In genomic region chr1:216005916-216006315, GRCh38 we compare ENCODE assay signal across 9 cellular contexts.
DNase-seq lines count a peak whose midpoint lies in the region; ATAC-seq and TF ChIP-seq lines count a peak whose summit lies in the region.
"Had no signal": no experiment of that assay in that cellular context is flagged by ENCODE, and none has a peak within 500 bp of the region (broad histone marks: within the 10 kb centered on the region; RNA-seq: fewer than 3 reads in every experiment).

No MANE protein-coding gene starts in this region.

- H3K36me3 Mint-ChIP-seq in activated B cell treated with CpG ODN at 0.5 μM for 24 hours (ENCODE audit: low read depth) (no peaks in the 10 kb centered on the region), type B pancreatic cell (no peaks in the 10 kb centered on the region), osteocyte (ENCODE audit: unreplicated experiment) (no peaks in the 10 kb centered on the region)

- intact Hi-C loops in activated B cell treated with CpG ODN at 0.5 μM for 24 hours (cut with micrococcal nuclease) (no loop called here), Right ventricle myocardium superior (cut with DNase I) (no loop called here)

- peak; percentile 39 for DNase-seq in GM10248 (ENCODE audit: extremely low spot score)
- DNase-seq in activated B cell treated with CpG ODN at 0.5 μM for 24 hours: no peak
- DNase-seq in Right ventricle myocardium superior: no peak
- no peak for DNase-seq in type B pancreatic cell (ENCODE audit: extremely low spot score, unreplicated experiment)
- DNase-seq in osteocyte (ENCODE audit: extremely low spot score, unreplicated experiment): no peak
- DNase-seq in NCI-H526 treated with DMSO at 0.1 percent for 48 hours (lab: John Stamatoyannopoulos, UW): no peak
- DNase-seq: SHP77 had no signal

- H3K4me1 Mint-ChIP-seq in activated B cell treated with CpG ODN at 0.5 μM for 24 hours (no peaks in the 10 kb centered on the region), type B pancreatic cell (ENCODE audit: unreplicated experiment) (no peaks in the 10 kb centered on the region), osteocyte (ENCODE audit: unreplicated experiment) (no peaks in the 10 kb centered on the region)

- H3K27ac Mint-ChIP-seq in activated B cell treated with CpG ODN at 0.5 μM for 24 hours (no peak overlapping the region), type B pancreatic cell (no peak overlapping the region), osteocyte (ENCODE audit: unreplicated experiment) (no peak overlapping the region)

- ATAC-seq in GM21367 (IDR thresholded peaks at IDR 0.05; ENCODE audit: unreplicated experiment) (peak; percentile 97), HG03135 (IDR thresholded peaks at IDR 0.05; ENCODE audit: unreplicated experiment) (peak; percentile 95), activated B cell treated with CpG ODN at 0.5 μM for 24 hours (ENCODE audit: low read depth) (peak; percentile 14), Right ventricle myocardium superior (ENCODE audit: poor library complexity) (no peak)

- CTCF ChIA-PET in GM10248 (lab: Yijun Ruan, JAX): no interaction called here
- CTCF ChIA-PET in activated B cell treated with CpG ODN at 0.5 μM for 24 hours (lab: Charles Lee): no interaction called here

- POLR2A ChIA-PET in GM10248 (lab: Yijun Ruan, JAX): no interaction called here
- POLR2A ChIA-PET in activated B cell treated with CpG ODN at 0.5 μM for 24 hours (lab: Charles Lee): no interaction called here

- H3K27me3 Mint-ChIP-seq in activated B cell treated with CpG ODN at 0.5 μM for 24 hours (no peaks in the 10 kb centered on the region), type B pancreatic cell (no peaks in the 10 kb centered on the region), osteocyte (ENCODE audit: unreplicated experiment) (peaks cover 1% of the 10 kb centered on the region)

- no peak overlapping the region for H3K4me3 Mint-ChIP-seq in activated B cell treated with CpG ODN at 0.5 μM for 24 hours
- no peak overlapping the region for H3K4me3 Mint-ChIP-seq in type B pancreatic cell
- H3K4me3 Mint-ChIP-seq in osteocyte (ENCODE audit: unreplicated experiment): no peak overlapping the region

- TF ChIP-seq CTCF in GM10248 (IDR thresholded peaks at IDR 0.05; ENCODE audit: control extremely low read depth, extremely low read depth, low read depth, missing control alignments): no peak
- no peak for TF ChIP-seq CTCF in activated B cell treated with CpG ODN at 0.5 μM for 24 hours (IDR thresholded peaks at IDR 0.05)
- no peak for TF ChIP-seq CTCF in type B pancreatic cell (conservative IDR thresholded peaks at IDR 0.05)
- TF ChIP-seq CTCF in osteocyte (IDR thresholded peaks at IDR 0.05): no peak

- H3K9me3 Mint-ChIP-seq in activated B cell treated with CpG ODN at 0.5 μM for 24 hours: no peaks in the 10 kb centered on the region
- no peaks in the 10 kb centered on the region for H3K9me3 Mint-ChIP-seq in type B pancreatic cell
- H3K9me3 Mint-ChIP-seq in osteocyte (ENCODE audit: unreplicated experiment): no peaks in the 10 kb centered on the region
